ENCODE assay signal across 8 cellular contexts in genomic region chr9:111630182-111631070, GRCh38. TPM values are rescaled to one million over a fixed set of nuclear protein-coding genes. Genes with fewer than 3 reads are reported as not detected.
DNase-seq lines count a peak whose midpoint lies in the region; ATAC-seq, FAIRE-seq and TF ChIP-seq lines count a peak whose summit lies in the region.

No MANE protein-coding gene starts in this region.

- H3K4me2 ChIP-seq in K562 (ENCODE audit: insufficient read depth, low read length) = peak overlapping the region; percentile 95

- peak overlapping the region; percentile 94 to 99 (median 98) for H3K4me3 Mint-ChIP-seq in CD4-positive, alpha-beta memory T cell

- peaks cover 10% of the 10 kb centered on the region for H3K9me1 ChIP-seq in K562 (ENCODE audit: control insufficient read depth, insufficient read depth, low read length)

- peak overlapping the region; percentile 100 for H2AFZ ChIP-seq in K562 (ENCODE audit: low read depth, low read length)

- peaks cover 9% of the 10 kb centered on the region for H4K20me1 ChIP-seq in K562 (replicated peaks; ENCODE audit: control insufficient read depth, insufficient read depth, low read length)

- no peak for TF ChIP-seq EP300 in K562 (IDR thresholded peaks at IDR 0.05; ENCODE audit: low read length)

- TF ChIP-seq RAD21 in K562 (CRISPR knock-in tag; conservative IDR thresholded peaks at IDR 0.05 in 1 of 2, IDR thresholded peaks at IDR 0.05 in 1 of 2) = no peak

- no peak for FAIRE-seq in K562 (lab: Jason Lieb, UNC)

- no peaks in the 10 kb centered on the region for H3K36me3 ChIP-seq in CD4-positive, alpha-beta memory T cell (ENCODE audit: insufficient read depth, low read length)
- H3K36me3 ChIP-seq in K562 (ENCODE audit: control insufficient read depth, insufficient read depth, low read length) (peaks cover 27% of the 10 kb centered on the region; the same call in 2 of the 3 replicates), lower lobe of right lung (no peaks in the 10 kb centered on the region), upper lobe of right lung (no peaks in the 10 kb centered on the region)

- peaks cover 21% of the 10 kb centered on the region for H3K4me1 ChIP-seq in CD4-positive, alpha-beta memory T cell (ENCODE audit: insufficient read depth, low read length)
- H3K4me1 ChIP-seq in K562 (replicated peaks in 1 of 2; ENCODE audit: control insufficient read depth in 2 of 2, insufficient read depth in 2 of 2, low read length in 2 of 2) (peaks cover 6 to 18% of the 10 kb centered on the region in 2 experiments; a peak in 4 of 5 replicates), lower lobe of right lung (peaks cover 31% of the 10 kb centered on the region), upper lobe of right lung (peaks cover 24% of the 10 kb centered on the region)

- peaks cover 30 to 49% (median 39%) of the 10 kb centered on the region in 4 donors for H3K4me1 Mint-ChIP-seq in CD4-positive, alpha-beta memory T cell

- CTCF ChIA-PET in CD4-positive, alpha-beta memory T cell (lab: Charles Lee; ENCODE audit: partially characterized antibody) = interaction anchor here (1.1 to 1.4 kb wide), 2 partner anchors 9 to 32 kb away, joined by 4 to 5 read pairs; no protein-coding TSS in a partner anchor
- CTCF ChIA-PET in K562 (lab: Yijun Ruan, JAX; ENCODE audit: low intra/inter-chr PET ratio) = no interaction called here

- no peak for DNase-seq in CD4-positive, alpha-beta memory T cell
- DNase-seq in K562 (ENCODE audit: extremely low read depth in 1 of 4, low spot score in 3 of 4) = no peak
- no peak for DNase-seq in lower lobe of right lung
- DNase-seq in upper lobe of right lung = no peak
- DNase-seq in NCI-H1417 treated with DMSO at 0.1 percent for 48 hours (lab: John Stamatoyannopoulos, UW) = no peak
- no peak for DNase-seq in NCI-H2227 treated with DMSO at 0.1 percent for 48 hours (lab: John Stamatoyannopoulos, UW)

- H3K4me3 ChIP-seq in CD4-positive, alpha-beta memory T cell (ENCODE audit: low read length in 2 of 2) = peak overlapping the region; percentile 69 to 86
- H3K4me3 ChIP-seq in K562 = peak overlapping the region; percentile 97
- peak overlapping the region; percentile 96 for H3K4me3 ChIP-seq in lower lobe of right lung
- peak overlapping the region; percentile 98 for H3K4me3 ChIP-seq in upper lobe of right lung

- H3K79me2 ChIP-seq in K562 (ENCODE audit: control insufficient read depth, insufficient read depth, low read length) = peaks cover 49% of the 10 kb centered on the region

- 43% methylated on average over 22 of the region's 22 CpGs for WGBS in K562 (ENCODE audit: insufficient coverage, low coverage, missing lambda C conversion rate)

- TF ChIP-seq CTCF in K562 (IDR thresholded peaks at IDR 0.05 in 2 of 3, conservative IDR thresholded peaks at IDR 0.05 in 1 of 3; ENCODE audit: insufficient read depth in 2 of 3, low read depth in 1 of 3, low read length in 3 of 3) (no peak), lower lobe of right lung (IDR thresholded peaks at IDR 0.05) (no peak), upper lobe of right lung (IDR thresholded peaks at IDR 0.05) (no peak)

- peak overlapping the region; percentile 88 to 97 (median 94) for H3K27ac Mint-ChIP-seq in CD4-positive, alpha-beta memory T cell

- no peak for TF ChIP-seq POLR2A in K562 (conservative IDR thresholded peaks at IDR 0.05)

- peak; percentile 8 for ATAC-seq in GM19467 (IDR thresholded peaks at IDR 0.05; ENCODE audit: unreplicated experiment)
- ATAC-seq in HG03565 (IDR thresholded peaks at IDR 0.05; ENCODE audit: unreplicated experiment) = peak; percentile 11
- peak; percentile 53 for ATAC-seq in K562
- ATAC-seq in lower lobe of right lung = peak; percentile 35 to 54
- ATAC-seq in upper lobe of right lung = peak; percentile 30

- H3K36me3 Mint-ChIP-seq in CD4-positive, alpha-beta memory T cell = peaks cover 0 to 9% of the 10 kb centered on the region in 2 donors

- intact Hi-C loops in CD4-positive, alpha-beta memory T cell (cut with micrococcal nuclease) = loop anchor here (1.0 to 10.0 kb wide), 10 partner anchors 31 to 1710 kb away; partner anchors contain the start of genes GNG10, PTBP3, SNX30 and UGCG
- intact Hi-C loops in K562 (cut with micrococcal nuclease) = loop anchor here (5.0 to 10.0 kb wide), 2 partner anchors 38 to 146 kb away; partner anchors contain the start of gene ECPAS
- intact Hi-C loops in lower lobe of right lung (cut with DNase I) = no loop called here
- intact Hi-C loops in upper lobe of right lung (cut with DNase I) = no loop called here

- H3K9me3 ChIP-seq in CD4-positive, alpha-beta memory T cell (ENCODE audit: control insufficient read depth in 1 of 2, low read length in 2 of 2) = no peaks in the 10 kb centered on the region
- H3K9me3 ChIP-seq in K562 (replicated peaks; ENCODE audit: control insufficient read depth, insufficient read depth, low read depth, low read length) (no peaks in the 10 kb centered on the region), lower lobe of right lung (no peaks in the 10 kb centered on the region), upper lobe of right lung (no peaks in the 10 kb centered on the region)

- H3K27me3 Mint-ChIP-seq in CD4-positive, alpha-beta memory T cell = peaks cover 0 to 1% of the 10 kb centered on the region in 2 donors

- H3K27me3 ChIP-seq in CD4-positive, alpha-beta memory T cell (ENCODE audit: insufficient read depth, low read length) = no peaks in the 10 kb centered on the region
- H3K27me3 ChIP-seq in K562 (ENCODE audit: control insufficient read depth in 2 of 2, insufficient read depth in 2 of 2, low read length in 2 of 2) (no peaks in the 10 kb centered on the region), lower lobe of right lung (ENCODE audit: low read depth) (no peaks in the 10 kb centered on the region), upper lobe of right lung (no peaks in the 10 kb centered on the region)

- POLR2A ChIA-PET in CD4-positive, alpha-beta memory T cell (lab: Charles Lee; ENCODE audit: partially characterized antibody) = interaction anchor here (0.5 to 2.1 kb wide), 12 partner anchors 18 to 749 kb away, joined by 3 to 21 read pairs (median 8); partner anchors contain the start of genes ECPAS, GNG10, HSDL2 and UGCG
- POLR2A ChIA-PET in K562 (lab: Yijun Ruan, JAX) = interaction anchor here (1.0 to 1.1 kb wide), 2 partner anchors 17 to 147 kb away, joined by 3 to 4 read pairs; no protein-coding TSS in a partner anchor

- in situ Hi-C loops in K562 (cut with MboI) = no loop called here

- H3K9me3 Mint-ChIP-seq in CD4-positive, alpha-beta memory T cell = no peaks in the 10 kb centered on the region

- peak overlapping the region; percentile 39 for H3K27ac ChIP-seq in CD4-positive, alpha-beta memory T cell (ENCODE audit: low read depth, low read length)
- peak overlapping the region; percentile 64 for H3K27ac ChIP-seq in K562 (ENCODE audit: extremely low read depth, low read depth, low read length)
- H3K27ac ChIP-seq in lower lobe of right lung = peak overlapping the region; percentile 93
- peak overlapping the region; percentile 69 for H3K27ac ChIP-seq in upper lobe of right lung

- BruUV-seq in K562 (replicated peaks; lab: Mats Ljungman, UMichigan) = TSS peak; percentile 96

- H3K9ac ChIP-seq in K562 (ENCODE audit: insufficient read depth in 1 of 2, low read depth in 2 of 2, low read length in 2 of 2) = peak overlapping the region; percentile 93

RNA-seq across cellular contexts. Expression of gene DNAJC25, which starts 0.7 kb away (rescaled TPM):
- 1 to 10 TPM; 5.1 to 5.6 TPM for total RNA-seq in CD4-positive, alpha-beta memory T cell
- 1 to 10 TPM; 1.9 to 2.6 TPM for polyA plus RNA-seq in CD4-positive, alpha-beta memory T cell
- total RNA-seq in K562 (2011; cell fraction: chromatin; rRNA removed; ENCODE audit: low replicate concordance) = 5.8 and 23.0 TPM in 2 replicates
- total RNA-seq in K562 (2011; cell fraction: nucleolus; rRNA removed) = 5.7 and 7.2 TPM in 2 replicates
- 9.8 and 15.7 TPM in 2 replicates for total RNA-seq in K562 (2011; cell fraction: nucleoplasm; rRNA removed)
- total RNA-seq in K562 (2014; rRNA removed) (6.1 and 6.6 TPM in 2 replicates), K562 (2014; rRNA removed; fragmentation: Illumina TruSeq; extraction: Trizol) (7.1 and 8.1 TPM in 2 replicates), K562 (2015; rRNA removed; fragmentation: Illumina TruSeq; extraction: Trizol) (7.0 and 8.4 TPM in 2 replicates), K562 (2021) (5.6 and 5.7 TPM in 2 replicates), lower lobe of right lung (4.7 TPM), upper lobe of right lung (6.6 TPM)
- polyA plus RNA-seq in K562 (2011; rRNA removed) (8.9 and 10.7 TPM in 2 replicates), K562 (2014; fragmentation: Illumina TruSeq; extraction: Trizol) (7.0 and 9.1 TPM in 2 replicates), K562 (2014; fragmentation: Nextera tagmentation; extraction: Ambion mirVana) (1 to 10 TPM; 3.7 to 4.4 TPM), K562 (2014; rRNA removed) (8.4 and 11.2 TPM in 2 replicates)
- 3.0 and 3.7 TPM in 2 replicates for polyA plus RNA-seq in K562 (2011; cell fraction: cytosol; rRNA removed)
- polyA plus RNA-seq in K562 (2011; cell fraction: nucleus; rRNA removed) = 8.2 and 12.9 TPM in 2 replicates
- 6.4 and 7.7 TPM in 2 replicates for polyA plus RNA-seq in K562 (2012)
- 3.7 and 4.6 TPM in 2 replicates for polyA minus RNA-seq in K562 (2011; rRNA and poly(A)+ RNA removed)
- polyA minus RNA-seq in K562 (2011; cell fraction: cytosol; rRNA and poly(A)+ RNA removed) = 1.1 and 1.7 TPM in 2 replicates
- 3.9 and 6.0 TPM in 2 replicates for polyA minus RNA-seq in K562 (2011; cell fraction: nucleus; rRNA and poly(A)+ RNA removed)

RNA-seq across cellular contexts. Expression of gene GNG10, which starts 31.0 kb away (rescaled TPM):
- total RNA-seq in CD4-positive, alpha-beta memory T cell = 10 to 100 TPM in 1 of 2 experiments, 1 to 10 TPM in 1; 9.8 to 12.4 TPM
- 10 to 100 TPM; 28.0 to 37.5 TPM for polyA plus RNA-seq in CD4-positive, alpha-beta memory T cell
- total RNA-seq in K562 (2011; cell fraction: chromatin; rRNA removed; ENCODE audit: low replicate concordance) = 2.5 and 10.5 TPM in 2 replicates
- total RNA-seq in K562 (2011; cell fraction: nucleolus; rRNA removed) = 2.8 and 3.4 TPM in 2 replicates
- 5.0 and 13.4 TPM in 2 replicates for total RNA-seq in K562 (2011; cell fraction: nucleoplasm; rRNA removed)
- 15.3 and 15.6 TPM in 2 replicates for total RNA-seq in K562 (2014; rRNA removed)
- 28.0 and 28.3 TPM in 2 replicates for total RNA-seq in K562 (2014; rRNA removed; fragmentation: Illumina TruSeq; extraction: Trizol)
- 25.0 and 26.3 TPM in 2 replicates for total RNA-seq in K562 (2015; rRNA removed; fragmentation: Illumina TruSeq; extraction: Trizol)
- total RNA-seq in K562 (2021) = 13.1 and 16.3 TPM in 2 replicates
- 30.3 and 37.8 TPM in 2 replicates for polyA plus RNA-seq in K562 (2011; rRNA removed)
- 12.9 and 20.7 TPM in 2 replicates for polyA plus RNA-seq in K562 (2011; cell fraction: cytosol; rRNA removed)
- 4.8 and 7.1 TPM in 2 replicates for polyA plus RNA-seq in K562 (2011; cell fraction: nucleus; rRNA removed)
- polyA plus RNA-seq in K562 (2012) = 24.2 and 24.8 TPM in 2 replicates
- 24.2 and 28.4 TPM in 2 replicates for polyA plus RNA-seq in K562 (2014; fragmentation: Illumina TruSeq; extraction: Trizol)
- polyA plus RNA-seq in K562 (2014; fragmentation: Nextera tagmentation; extraction: Ambion mirVana) = 10 to 100 TPM; 32.6 to 35.3 TPM
- polyA plus RNA-seq in K562 (2014; rRNA removed) = 32.1 and 34.3 TPM in 2 replicates
- 6.1 and 7.4 TPM in 2 replicates for polyA minus RNA-seq in K562 (2011; rRNA and poly(A)+ RNA removed)
- polyA minus RNA-seq in K562 (2011; cell fraction: cytosol; rRNA and poly(A)+ RNA removed) = 2.8 and 3.1 TPM in 2 replicates
- polyA minus RNA-seq in K562 (2011; cell fraction: nucleus; rRNA and poly(A)+ RNA removed) = 1.6 and 3.2 TPM in 2 replicates
- total RNA-seq in lower lobe of right lung = 50.0 TPM
- total RNA-seq in upper lobe of right lung = 33.4 TPM

RNA-seq across cellular contexts. Expression of gene PTGR1, which starts 31.0 kb away (rescaled TPM):
- under 1 TPM; 0.36 to 0.55 TPM for total RNA-seq in CD4-positive, alpha-beta memory T cell
- polyA plus RNA-seq in CD4-positive, alpha-beta memory T cell = under 1 TPM in 1 of 2 donors, not detected in 1; 0.47 TPM
- total RNA-seq in K562 (2011; cell fraction: chromatin; rRNA removed; ENCODE audit: low replicate concordance) = 0.42 TPM in 1 of 2 replicates, not detected in the other
- not detected in 2 replicates for total RNA-seq in K562 (2011; cell fraction: nucleolus; rRNA removed)
- total RNA-seq in K562 (2011; cell fraction: nucleoplasm; rRNA removed) = not detected in 2 replicates
- total RNA-seq in K562 (2014; rRNA removed) = not detected in 2 replicates
- total RNA-seq in K562 (2014; rRNA removed; fragmentation: Illumina TruSeq; extraction: Trizol) = not detected in 2 replicates
- total RNA-seq in K562 (2015; rRNA removed; fragmentation: Illumina TruSeq; extraction: Trizol) = not detected in 2 replicates
- 0.22 and 0.36 TPM in 2 replicates for total RNA-seq in K562 (2021)
- polyA plus RNA-seq in K562 (2011; rRNA removed) = not detected in 2 replicates
- polyA plus RNA-seq in K562 (2011; cell fraction: cytosol; rRNA removed) = 0.07 TPM in 1 of 2 replicates, not detected in the other
- not detected in 2 replicates for polyA plus RNA-seq in K562 (2011; cell fraction: nucleus; rRNA removed)
- 0.08 TPM in 1 of 2 replicates, not detected in the other for polyA plus RNA-seq in K562 (2012)
- not detected in 2 replicates for polyA plus RNA-seq in K562 (2014; fragmentation: Illumina TruSeq; extraction: Trizol)
- not detected for polyA plus RNA-seq in K562 (2014; fragmentation: Nextera tagmentation; extraction: Ambion mirVana)
- not detected in 2 replicates for polyA plus RNA-seq in K562 (2014; rRNA removed)
- polyA minus RNA-seq in K562 (2011; rRNA and poly(A)+ RNA removed) = not detected in 2 replicates
- not detected in 2 replicates for polyA minus RNA-seq in K562 (2011; cell fraction: cytosol; rRNA and poly(A)+ RNA removed)
- polyA minus RNA-seq in K562 (2011; cell fraction: nucleus; rRNA and poly(A)+ RNA removed) = not detected in 2 replicates
- total RNA-seq in lower lobe of right lung = 42.7 TPM
- 38.0 TPM for total RNA-seq in upper lobe of right lung

Comparison
In these comparisons a context has a peak if more than half of its experiments do, and no peak if none do; other contexts are left out.
1. H3K27ac ChIP-seq: peak in every context shown above with its lines; median percentile 93 in lower lobe of right lung; 69 in upper lobe of right lung; 64 in K562; 39 in CD4-positive, alpha-beta memory T cell.
2. RNA of gene PTGR1, which starts 31.0 kb away (total RNA-seq): 42.7 TPM in lower lobe of right lung (single experiment) and 38.0 TPM in upper lobe of right lung (single experiment); 0.36 to 0.55 TPM in CD4-positive, alpha-beta memory T cell and 0.22 to 0.42 TPM in K562; every median in the first group is over 10 times any median in the second.
3. intact Hi-C loops: an anchor here in CD4-positive, alpha-beta memory T cell (1.0 to 10.0 kb wide) and K562 (5.0 to 10.0 kb wide); none called in lower lobe of right lung and upper lobe of right lung.
4. Peak in every context shown above with its lines, with median percentiles within 50 percentile points of each other: H3K4me3 ChIP-seq and ATAC-seq.